ENCODE assay signal across 9 cellular contexts in the genomic region with DNA sequence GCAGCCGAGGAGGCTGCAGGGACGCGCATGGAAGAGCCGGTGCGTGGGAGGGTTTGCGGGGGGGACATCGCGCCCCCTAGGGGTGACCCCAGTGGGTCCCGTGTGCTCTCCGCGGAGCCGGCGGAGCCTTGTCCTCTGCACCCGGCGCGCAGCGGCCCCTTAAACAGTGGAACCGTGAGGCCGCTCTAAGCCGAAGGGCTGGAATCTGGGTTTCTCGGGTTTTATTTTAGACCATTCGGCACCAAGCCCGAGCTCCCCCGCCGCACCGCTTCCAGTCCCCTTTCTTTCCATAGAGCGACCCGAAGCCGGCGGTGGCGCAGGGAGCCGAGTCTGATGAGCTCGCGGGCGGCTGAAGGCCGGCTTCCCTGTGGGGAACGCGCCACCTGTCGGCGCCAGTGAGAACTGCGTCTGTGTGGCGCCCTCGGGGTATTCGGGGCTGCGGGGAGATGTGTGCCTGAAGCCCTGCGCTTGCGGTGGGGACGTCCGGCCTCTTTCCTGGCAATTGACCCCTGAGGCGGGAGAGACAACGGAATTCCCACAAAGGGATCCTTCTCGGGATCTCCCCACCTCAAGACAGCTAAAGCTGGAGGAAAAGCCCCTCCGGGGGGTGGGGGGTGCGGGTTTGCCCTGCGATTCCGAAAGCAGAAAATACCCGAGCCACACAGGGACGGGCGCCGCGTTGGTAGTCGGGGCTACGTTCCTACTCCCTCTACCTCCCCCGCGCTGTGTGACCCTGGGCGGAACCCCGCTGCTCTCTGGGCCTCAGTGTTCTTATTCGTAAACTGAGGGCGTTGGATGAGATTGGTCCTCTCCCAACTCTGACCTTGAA. TPM values are rescaled to one million over a fixed set of nuclear protein-coding genes. Genes with fewer than 3 reads are reported as not detected.
DNase-seq lines count a peak whose midpoint lies in the region; ATAC-seq lines count a peak whose summit lies in the region.
"Had no signal": no experiment of that assay in that cellular context is flagged by ENCODE, and none has a peak within 500 bp of the region (broad histone marks: within the 10 kb centered on the region; RNA-seq: fewer than 3 reads in every experiment).

No MANE protein-coding gene starts in this region.

- ATAC-seq in HG02885 (IDR thresholded peaks at IDR 0.05; ENCODE audit: poor library complexity, unreplicated experiment) (peak; percentile 90), left colon (peak; percentile 95)

- intact Hi-C loops in left colon (cut with DNase I, micrococcal nuclease), result loop anchor here in 1 of 2 donors (10.0 kb wide), 1 partner anchor 651 kb away; no protein-coding TSS in a partner anchor

- DNase-seq in NCI-H2196 (lab: John Stamatoyannopoulos, UW; ENCODE audit: unreplicated experiment) (peak; percentile 62), NCI-H2196 treated with DMSO at 0.1 percent for 48 hours (lab: John Stamatoyannopoulos, UW; ENCODE audit: unreplicated experiment) (no peak), NCI-H2029 treated with DMSO at 0.1 percent for 48 hours (lab: John Stamatoyannopoulos, UW) (peak; percentile 1), left colon (peak; percentile 44 to 82)
- peak; percentile 53 for DNase-seq in activated CD4-positive, CD25-positive, alpha-beta regulatory T cell treated with anti-CD3 and anti-CD28 coated beads, Interleukin-2, amount 50 U/mL, for 16 hours (ENCODE audit: low read depth, low spot score)
- peak; percentile 73 for DNase-seq in central memory CD4-positive, alpha-beta T cell
- DNase-seq in stimulated activated CD4-positive, alpha-beta T cell treated with anti-CD3 and anti-CD28 coated beads, Interleukin-1b, Interleukin-23, amount 100 ng/mL, for 48 hours, result peak; percentile 80
- DNase-seq: DND-41 had no signal

RNA-seq across cellular contexts. Expression of a gene that starts 8.2 kb away (rescaled TPM):
- total RNA-seq in left colon, result not detected
